8 cellular contexts compared by ENCODE assay signal in the genomic region with DNA sequence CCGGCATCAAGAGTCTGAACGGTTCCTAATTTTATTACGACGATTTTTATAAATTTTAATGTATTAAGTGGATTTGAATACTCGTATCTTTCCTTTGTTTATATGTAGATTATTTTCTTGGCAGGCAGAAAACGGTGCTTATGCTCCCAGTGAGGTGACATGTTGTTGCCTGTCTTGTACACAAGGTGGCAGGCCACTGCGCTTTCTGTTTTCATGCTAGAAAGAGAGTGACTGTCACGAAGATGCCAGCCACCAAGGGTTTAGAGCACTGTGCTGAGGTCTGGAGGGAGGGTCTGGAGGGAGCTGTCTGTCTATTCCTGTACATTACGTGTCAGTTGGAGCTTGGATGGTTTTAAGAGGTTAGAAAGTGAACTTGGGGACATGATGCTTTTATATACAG.
A peak's percentile ranks its signal among the peaks of the same experiment; 100 is the strongest.
DNase-seq lines count a peak whose midpoint lies in the region; ATAC-seq and TF ChIP-seq lines count a peak whose summit lies in the region.

No MANE protein-coding gene starts in this region.

- CTCF ChIA-PET in AG04450 (lab: Charles Lee): interaction anchor here (0.7 to 1.5 kb wide), 3 partner anchors 26 to 246 kb away, joined by 3 to 5 read pairs (median 3); no protein-coding TSS in a partner anchor

- H3K27ac ChIP-seq in AG04450 (ENCODE audit: low read depth, low read length): no peak overlapping the region
- H3K27ac ChIP-seq in OCI-LY1 (ENCODE audit: low read depth, low read length, poor library complexity, severe bottlenecking): no peak overlapping the region
- no peak overlapping the region for H3K27ac ChIP-seq in hepatocyte

- H3K9ac ChIP-seq in OCI-LY1 (ENCODE audit: low read length): no peak overlapping the region

- H3K9me3 ChIP-seq in AG04450 (ENCODE audit: control insufficient read depth, insufficient read depth, low read length): no peaks in the 10 kb centered on the region
- no peaks in the 10 kb centered on the region for H3K9me3 ChIP-seq in OCI-LY1 (ENCODE audit: low read length)
- H3K9me3 ChIP-seq in hepatocyte (ENCODE audit: low read depth): no peaks in the 10 kb centered on the region

- ATAC-seq in HG02943 (IDR thresholded peaks at IDR 0.05; ENCODE audit: low read depth, unreplicated experiment): peak; percentile 81

- POLR2A ChIA-PET in AG04450 (lab: Yijun Ruan, JAX): no interaction called here

- H3K4me1 ChIP-seq in OCI-LY1 (ENCODE audit: insufficient read depth, low read length, severe bottlenecking) (no peaks in the 10 kb centered on the region), hepatocyte (ENCODE audit: insufficient read depth) (no peaks in the 10 kb centered on the region)

- H3K36me3 ChIP-seq in OCI-LY1 (ENCODE audit: insufficient read depth, low read length): no peaks in the 10 kb centered on the region
- no peaks in the 10 kb centered on the region for H3K36me3 ChIP-seq in hepatocyte (replicated peaks; ENCODE audit: insufficient read depth, low read depth)

- H3K4me2 ChIP-seq in OCI-LY1 (ENCODE audit: low read length): no peak overlapping the region
- no peak overlapping the region for H3K4me2 ChIP-seq in hepatocyte

- no peaks in the 10 kb centered on the region for H3F3A ChIP-seq in OCI-LY1 (ENCODE audit: insufficient read depth, low read length)

- peak; percentile 63 for TF ChIP-seq CTCF in AG04450 (IDR thresholded peaks at IDR 0.05; ENCODE audit: low read depth, low read length)
- peak; percentile 72 for TF ChIP-seq CTCF in GM13977 (IDR thresholded peaks at IDR 0.05; ENCODE audit: extremely low read depth, insufficient read depth, missing control alignments)
- peak; percentile 45 for TF ChIP-seq CTCF in OCI-LY1 (IDR thresholded peaks at IDR 0.05; ENCODE audit: low read length)
- TF ChIP-seq CTCF in hepatocyte (IDR thresholded peaks at IDR 0.05; ENCODE audit: poor library complexity): peak; percentile 32

- in situ Hi-C loops in GM13977 (cut with MboI; ENCODE audit: low pct_unique_long_range_greater_than_20kb, low sequenced_read_pairs, unreplicated experiment): loop anchor here (10.0 kb wide), 1 partner anchor 241 kb away; no protein-coding TSS in a partner anchor

- no peak overlapping the region for H2AFZ ChIP-seq in OCI-LY1 (ENCODE audit: low read length)
- no peak overlapping the region for H2AFZ ChIP-seq in hepatocyte

- DNase-seq in AG04450 (ENCODE audit: low read depth, low spot score): no peak
- DNase-seq in GM13977 (ENCODE audit: low spot score): peak; percentile 67
- peak; percentile 76 for DNase-seq in activated effector memory CD4-positive, alpha-beta T cell treated with anti-CD3 and anti-CD28 coated beads, Interleukin-2, amount 50 U/mL, for 16 hours
- no peak for DNase-seq in hepatocyte (ENCODE audit: low spot score)
- peak; percentile 33 for DNase-seq in stimulated activated CD4-positive, alpha-beta T cell treated with anti-CD3 and anti-CD28 coated beads, Interleukin-4, amount 100 ng/mL, for 1 hour
- DNase-seq in NCI-H226: no peak

- H3K27me3 ChIP-seq in AG04450 (ENCODE audit: control insufficient read depth, insufficient read depth, low read length) (no peaks in the 10 kb centered on the region), OCI-LY1 (ENCODE audit: insufficient read depth, low read length) (no peaks in the 10 kb centered on the region), hepatocyte (no peaks in the 10 kb centered on the region)

- H3K4me3 ChIP-seq in AG04450 (ENCODE audit: low read depth, low read length) (no peak overlapping the region), OCI-LY1 (ENCODE audit: low read depth, low read length, poor library complexity, severe bottlenecking) (no peak overlapping the region), hepatocyte (no peak overlapping the region)

- H4K20me1 ChIP-seq in OCI-LY1 (ENCODE audit: insufficient read depth, low read length) (no peaks in the 10 kb centered on the region), hepatocyte (ENCODE audit: insufficient read depth, poor library complexity, severe bottlenecking) (no peaks in the 10 kb centered on the region)

- H3K79me2 ChIP-seq in OCI-LY1 (ENCODE audit: insufficient read depth, low read length): no peaks in the 10 kb centered on the region
- H3K79me2 ChIP-seq in hepatocyte: peaks cover 3% of the 10 kb centered on the region

- H3K9me2 ChIP-seq in OCI-LY1 (ENCODE audit: low read depth, low read length): no peaks in the 10 kb centered on the region
- H3K9me2 ChIP-seq in hepatocyte (replicated peaks; ENCODE audit: insufficient read depth): no peaks in the 10 kb centered on the region

- WGBS in hepatocyte (ENCODE audit: low lambda C conversion rate, missing lambda C conversion rate): 59% methylated on average over 9 of the region's 9 CpGs

Comparison
In these comparisons a context has a peak if more than half of its experiments do, and no peak if none do; other contexts are left out.
1. DNase-seq: peak in GM13977 (single experiment), activated effector memory CD4-positive, alpha-beta T cell treated with anti-CD3 and anti-CD28 coated beads, Interleukin-2, amount 50 U/mL, for 16 hours (single experiment) and stimulated activated CD4-positive, alpha-beta T cell treated with anti-CD3 and anti-CD28 coated beads, Interleukin-4, amount 100 ng/mL, for 1 hour (single experiment); none in AG04450 (single experiment), hepatocyte (single experiment) and NCI-H226 (single experiment).
2. Peak in every context shown above with its lines, with median percentiles within 50 percentile points of each other: CTCF ChIP-seq.